In the genomic region with DNA sequence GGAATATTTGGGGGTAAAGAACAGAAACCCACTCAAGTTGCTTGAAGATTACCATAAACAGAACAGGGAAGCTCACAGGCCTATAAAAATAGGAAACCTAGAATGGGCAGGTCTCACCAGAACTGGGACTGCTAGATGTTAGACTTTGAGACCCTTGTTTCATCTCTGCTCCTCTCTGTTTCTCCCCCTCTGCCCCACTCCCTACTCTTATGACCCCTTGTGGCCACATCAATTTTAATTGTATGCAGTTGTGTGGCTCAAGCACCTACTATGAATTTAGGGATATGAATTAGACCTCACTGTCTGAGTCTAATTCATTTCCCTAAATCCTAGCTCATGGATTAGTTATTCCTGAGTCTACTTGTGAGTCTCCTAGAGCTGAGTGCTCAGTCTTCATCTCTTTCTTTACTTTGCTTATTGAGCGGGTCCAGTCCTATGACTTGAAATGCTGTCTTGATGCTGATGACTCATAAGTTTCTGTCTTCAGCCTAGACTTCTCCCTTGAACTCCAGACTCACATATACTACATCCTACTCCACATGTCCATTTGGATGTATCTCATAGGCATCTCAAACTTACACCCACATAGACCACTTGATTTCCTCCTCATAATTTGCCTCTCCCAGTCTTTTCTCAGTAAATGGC, we compare ENCODE assay signal across 10 cellular contexts.
DNase-seq lines count a peak whose midpoint lies in the region; ATAC-seq, FAIRE-seq and TF ChIP-seq lines count a peak whose summit lies in the region.
"Had no signal": no experiment of that assay in that cellular context is flagged by ENCODE, and none has a peak within 500 bp of the region (broad histone marks: within the 10 kb centered on the region; RNA-seq: fewer than 3 reads in every experiment).

No MANE protein-coding gene starts in this region.

- no peak for DNase-seq in GM12892 (ENCODE audit: insufficient read length)
- no peak for DNase-seq in T-helper 17 cell
- peak in 1 of 2 donors; percentile 3 for DNase-seq in memory B cell (ENCODE audit: low spot score in 2 of 2)
- no peak for DNase-seq in AG20443 (ENCODE audit: low spot score)
- DNase-seq in activated CD4-positive, alpha-beta T cell treated with anti-CD3 and anti-CD28 coated beads for 48 hours = no peak
- DNase-seq in NOMO-1 treated with dmso at 0.1 percent for 144 hours (lab: John Stamatoyannopoulos, UW; ENCODE audit: unreplicated experiment) = no peak
- DNase-seq in occipital lobe (lab: John Stamatoyannopoulos, UW) = no peak
- DNase-seq: activated CD4-positive, alpha-beta memory T cell treated with anti-CD3 and anti-CD28 coated beads for 36 hours; NCI-H345 had no signal

- H3K27me3 Mint-ChIP-seq in T-helper 17 cell = no peaks in the 10 kb centered on the region
- H3K27me3 Mint-ChIP-seq in memory B cell = no peaks in the 10 kb centered on the region
- H3K27me3 Mint-ChIP-seq: activated CD4-positive, alpha-beta memory T cell treated with anti-CD3 and anti-CD28 coated beads for 36 hours had no signal

- no peak overlapping the region for H3K4me3 Mint-ChIP-seq in T-helper 17 cell
- H3K4me3 Mint-ChIP-seq in memory B cell = no peak overlapping the region
- H3K4me3 Mint-ChIP-seq: activated CD4-positive, alpha-beta memory T cell treated with anti-CD3 and anti-CD28 coated beads for 36 hours had no signal

- no peaks in the 10 kb centered on the region for H3K9me3 ChIP-seq in T-helper 17 cell (ENCODE audit: control insufficient read depth, low read length, poor library complexity, severe bottlenecking)

- TF ChIP-seq POLR2A in GM12892 (IDR thresholded peaks at IDR 0.05; ENCODE audit: low read depth, low read length) = no peak

- FAIRE-seq in GM12892 (lab: Jason Lieb, UNC) = peak; percentile 70

- H3K9me3 Mint-ChIP-seq in memory B cell = no peaks in the 10 kb centered on the region
- H3K9me3 Mint-ChIP-seq: activated CD4-positive, alpha-beta memory T cell treated with anti-CD3 and anti-CD28 coated beads for 36 hours had no signal

- peaks cover 23% of the 10 kb centered on the region for H3K4me1 Mint-ChIP-seq in T-helper 17 cell
- peaks cover 43% of the 10 kb centered on the region for H3K4me1 Mint-ChIP-seq in memory B cell

- ATAC-seq in HG03095 (IDR thresholded peaks at IDR 0.05; ENCODE audit: unreplicated experiment) (peak; percentile 36), T-helper 17 cell (no peak), memory B cell (ENCODE audit: low read depth) (peak; percentile 44)

- H3K27ac Mint-ChIP-seq in T-helper 17 cell = peak overlapping the region; percentile 47
- H3K27ac Mint-ChIP-seq in memory B cell = peak overlapping the region; percentile 17
- H3K27ac Mint-ChIP-seq: activated CD4-positive, alpha-beta memory T cell treated with anti-CD3 and anti-CD28 coated beads for 36 hours had no signal

- H3K36me3 Mint-ChIP-seq in T-helper 17 cell (ENCODE audit: low read depth) = peaks cover 4% of the 10 kb centered on the region
- peaks cover 14% of the 10 kb centered on the region for H3K36me3 Mint-ChIP-seq in memory B cell
- H3K36me3 Mint-ChIP-seq: activated CD4-positive, alpha-beta memory T cell treated with anti-CD3 and anti-CD28 coated beads for 36 hours had no signal
